ENCODE assay signal across 8 cellular contexts in genomic region chr2:12717191-12717987, GRCh38. TPM values are rescaled to one million over a fixed set of nuclear protein-coding genes. Genes with fewer than 3 reads are reported as not detected.
A peak's percentile ranks its signal among the peaks of the same experiment; 100 is the strongest.
DNase-seq lines count a peak whose midpoint lies in the region; ATAC-seq, FAIRE-seq and TF ChIP-seq lines count a peak whose summit lies in the region.

No MANE protein-coding gene starts in this region.

- in situ Hi-C loops in G401 (cut with HindIII; ENCODE audit: low sequenced_read_pairs): no loop called here

- TF ChIP-seq CTCF in fibroblast of villous mesenchyme (IDR thresholded peaks at IDR 0.05; ENCODE audit: insufficient read depth, low read depth, low read length) (no peak), neural crest cell (conservative IDR thresholded peaks at IDR 0.05) (peak; percentile 66)

- no peaks in the 10 kb centered on the region for H3K9me3 Mint-ChIP-seq in neural crest cell

- DNase-seq in G401 (ENCODE audit: low spot score) (peak; percentile 47), HT1080 (ENCODE audit: low read depth) (peak; percentile 55), RKO (ENCODE audit: low spot score) (peak; percentile 45), activated gamma-delta T cell (lab: John Stamatoyannopoulos, UW) (peak; percentile 35), fibroblast of villous mesenchyme (ENCODE audit: low read depth) (peak; percentile 74), neural crest cell (ENCODE audit: low read depth, low spot score) (peak; percentile 51), urothelium cell line (ENCODE audit: low spot score) (peak; percentile 61)

- H3K4me3 Mint-ChIP-seq in neural crest cell: peak overlapping the region; percentile 98

- no peaks in the 10 kb centered on the region for H3K27me3 Mint-ChIP-seq in neural crest cell (ENCODE audit: low read depth)

- H3K4me3 ChIP-seq in fibroblast of villous mesenchyme (ENCODE audit: low read depth, low read length): peak overlapping the region; percentile 93

- H3K4me1 Mint-ChIP-seq in neural crest cell: peaks cover 55% of the 10 kb centered on the region

- no peak for ATAC-seq in HG02981 (IDR thresholded peaks at IDR 0.05; ENCODE audit: unreplicated experiment)

- H3K27ac Mint-ChIP-seq in neural crest cell (ENCODE audit: unreplicated experiment): peak overlapping the region; percentile 99

- FAIRE-seq in urothelium cell line (lab: Jason Lieb, UNC): no peak

- H3K36me3 Mint-ChIP-seq in neural crest cell (ENCODE audit: low read depth): no peaks in the 10 kb centered on the region

RNA-seq across cellular contexts. Expression of gene TRIB2, which starts 0.7 kb away (rescaled TPM):
- total RNA-seq in G401 (2014; rRNA removed; shearing (Covaris generic)): 5.4 and 10.5 TPM in 2 replicates
- 15.1 and 16.6 TPM in 2 replicates for total RNA-seq in HT1080 (2014; rRNA removed; shearing (Covaris generic))
- polyA plus RNA-seq in HT1080 (2015; cell fraction: cytosol; rRNA removed): 9.6 and 10.4 TPM in 2 replicates
- 23.5 and 33.0 TPM in 2 replicates for polyA plus RNA-seq in HT1080 (2015; cell fraction: nucleus; rRNA removed)
- total RNA-seq in fibroblast of villous mesenchyme (28.0 and 28.9 TPM in 2 replicates), neural crest cell (73.6 and 74.3 TPM in 2 replicates)
